1 cellular context compared by ENCODE assay signal in the genomic region with DNA sequence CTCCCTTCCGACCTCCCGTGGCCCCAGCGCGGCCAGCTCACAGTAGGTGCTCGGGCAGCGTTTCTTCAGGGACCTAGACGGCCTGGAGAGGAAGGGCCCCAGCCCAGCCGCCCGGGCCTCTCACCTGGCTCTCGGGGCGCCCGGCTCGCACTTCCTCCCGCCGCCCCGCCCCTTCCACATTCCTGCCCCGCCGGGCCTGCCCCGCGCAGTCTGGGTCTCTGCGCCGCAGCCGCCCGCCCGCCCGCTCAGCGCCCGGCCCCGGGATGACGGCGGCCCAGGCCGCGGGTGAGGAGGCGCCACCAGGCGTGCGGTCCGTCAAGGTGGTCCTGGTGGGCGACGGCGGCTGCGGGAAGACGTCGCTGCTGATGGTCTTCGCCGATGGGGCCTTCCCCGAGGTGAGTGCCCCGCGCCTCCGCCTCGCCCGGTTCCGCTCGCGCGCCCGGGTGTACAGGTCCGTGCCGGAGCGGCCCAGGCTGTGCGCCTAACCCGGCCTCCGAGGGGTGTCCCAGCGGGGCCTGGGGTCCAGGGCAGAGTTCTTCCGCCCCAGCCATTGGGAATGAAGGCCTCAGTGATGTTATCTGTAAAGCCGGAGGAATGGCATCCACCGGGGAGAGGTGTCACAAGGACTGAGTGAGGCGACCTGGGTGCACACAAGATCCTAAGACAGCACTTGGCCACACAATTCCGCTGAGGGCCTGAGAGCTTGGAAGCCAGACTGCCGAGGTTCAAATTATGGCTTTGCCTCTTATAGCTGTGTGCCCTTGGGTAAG.
A peak's percentile ranks its signal among the peaks of the same experiment; 100 is the strongest.
TF ChIP-seq lines count a peak whose summit lies in the region.

A gene with protein sequence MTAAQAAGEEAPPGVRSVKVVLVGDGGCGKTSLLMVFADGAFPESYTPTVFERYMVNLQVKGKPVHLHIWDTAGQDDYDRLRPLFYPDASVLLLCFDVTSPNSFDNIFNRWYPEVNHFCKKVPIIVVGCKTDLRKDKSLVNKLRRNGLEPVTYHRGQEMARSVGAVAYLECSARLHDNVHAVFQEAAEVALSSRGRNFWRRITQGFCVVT (plus strand): TSS at position 208 of the 770 bp plus-strand sequence. CDS start 56 bp downstream, at position 264.

TF ChIP-seq in WTC11, 78 proteins besides CTCF, POLR2A, EP300 and RAD21 (continued from another document and continues in another):
- no peak for TF ChIP-seq ERG (CRISPR knock-in tag; IDR thresholded peaks at IDR 0.05)
- TF ChIP-seq GABPB1 (CRISPR knock-in tag; IDR thresholded peaks at IDR 0.05) = no peak
- TF ChIP-seq AFF4 (CRISPR knock-in tag; IDR thresholded peaks at IDR 0.05; ENCODE audit: borderline replicate concordance) = no peak
- TF ChIP-seq KAT7 (CRISPR knock-in tag; IDR thresholded peaks at IDR 0.05; ENCODE audit: borderline replicate concordance) = 0 out of 2 replicates have a peak, but pooled peaks have one; percentile 33
- peak; percentile 80; the same call in 1 of the 2 replicates for TF ChIP-seq TEAD1 (CRISPR knock-in tag; IDR thresholded peaks at IDR 0.05)
- peak; percentile 28; the same call in 1 of the 2 replicates for TF ChIP-seq FOXK1 (CRISPR knock-in tag; IDR thresholded peaks at IDR 0.05)
- no peak for TF ChIP-seq EMX1 (CRISPR knock-in tag; IDR thresholded peaks at IDR 0.05)
- no peak for TF ChIP-seq ZMAT4 (CRISPR knock-in tag; IDR thresholded peaks at IDR 0.05)
- TF ChIP-seq MXD4 (CRISPR knock-in tag; IDR thresholded peaks at IDR 0.05; ENCODE audit: borderline replicate concordance) = no peak
- TF ChIP-seq HMGXB4 (CRISPR knock-in tag; IDR thresholded peaks at IDR 0.05) = no peak
- TF ChIP-seq, protein P1, sequence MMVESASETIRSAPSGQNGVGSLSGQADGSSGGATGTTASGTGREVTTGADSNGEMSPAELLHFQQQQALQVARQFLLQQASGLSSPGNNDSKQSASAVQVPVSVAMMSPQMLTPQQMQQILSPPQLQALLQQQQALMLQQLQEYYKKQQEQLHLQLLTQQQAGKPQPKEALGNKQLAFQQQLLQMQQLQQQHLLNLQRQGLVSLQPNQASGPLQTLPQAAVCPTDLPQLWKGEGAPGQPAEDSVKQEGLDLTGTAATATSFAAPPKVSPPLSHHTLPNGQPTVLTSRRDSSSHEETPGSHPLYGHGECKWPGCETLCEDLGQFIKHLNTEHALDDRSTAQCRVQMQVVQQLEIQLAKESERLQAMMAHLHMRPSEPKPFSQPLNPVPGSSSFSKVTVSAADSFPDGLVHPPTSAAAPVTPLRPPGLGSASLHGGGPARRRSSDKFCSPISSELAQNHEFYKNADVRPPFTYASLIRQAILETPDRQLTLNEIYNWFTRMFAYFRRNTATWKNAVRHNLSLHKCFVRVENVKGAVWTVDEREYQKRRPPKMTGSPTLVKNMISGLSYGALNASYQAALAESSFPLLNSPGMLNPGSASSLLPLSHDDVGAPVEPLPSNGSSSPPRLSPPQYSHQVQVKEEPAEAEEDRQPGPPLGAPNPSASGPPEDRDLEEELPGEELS (CRISPR knock-in tag; IDR thresholded peaks at IDR 0.05) = no peak; the same call in 1 of the 2 replicates
- TF ChIP-seq NFATC4 (CRISPR knock-in tag; IDR thresholded peaks at IDR 0.05) = no peak
- no peak for TF ChIP-seq RELA (CRISPR knock-in tag; IDR thresholded peaks at IDR 0.05; ENCODE audit: borderline replicate concordance)
- no peak for TF ChIP-seq ATF6 (CRISPR knock-in tag; IDR thresholded peaks at IDR 0.05)
- no peak for TF ChIP-seq ZNF232 (CRISPR knock-in tag; IDR thresholded peaks at IDR 0.05)
- TF ChIP-seq SOX15 (CRISPR knock-in tag; IDR thresholded peaks at IDR 0.05) = no peak
- TF ChIP-seq CDX4 (CRISPR knock-in tag; IDR thresholded peaks at IDR 0.05; ENCODE audit: borderline replicate concordance) = no peak
- no peak for TF ChIP-seq TCF7 (CRISPR knock-in tag; IDR thresholded peaks at IDR 0.05; ENCODE audit: low read depth)
- no peak for TF ChIP-seq ZBTB21 (CRISPR knock-in tag; IDR thresholded peaks at IDR 0.05; ENCODE audit: borderline replicate concordance)
- no peak for TF ChIP-seq NR3C1 (CRISPR knock-in tag; conservative IDR thresholded peaks at IDR 0.05; ENCODE audit: low read depth)
- TF ChIP-seq SMAD4 (CRISPR knock-in tag; IDR thresholded peaks at IDR 0.05) = no peak
- no peak for TF ChIP-seq OVOL2 (CRISPR knock-in tag; IDR thresholded peaks at IDR 0.05; ENCODE audit: borderline replicate concordance)
- 0 out of 2 replicates have a peak, but pooled peaks have one; percentile 54 for TF ChIP-seq ZNF121 (CRISPR knock-in tag; IDR thresholded peaks at IDR 0.05)
- 0 out of 2 replicates have a peak, but pooled peaks have one; percentile 60 for TF ChIP-seq FOXP1 (CRISPR knock-in tag; IDR thresholded peaks at IDR 0.05; ENCODE audit: borderline replicate concordance)
- TF ChIP-seq, protein P2, sequence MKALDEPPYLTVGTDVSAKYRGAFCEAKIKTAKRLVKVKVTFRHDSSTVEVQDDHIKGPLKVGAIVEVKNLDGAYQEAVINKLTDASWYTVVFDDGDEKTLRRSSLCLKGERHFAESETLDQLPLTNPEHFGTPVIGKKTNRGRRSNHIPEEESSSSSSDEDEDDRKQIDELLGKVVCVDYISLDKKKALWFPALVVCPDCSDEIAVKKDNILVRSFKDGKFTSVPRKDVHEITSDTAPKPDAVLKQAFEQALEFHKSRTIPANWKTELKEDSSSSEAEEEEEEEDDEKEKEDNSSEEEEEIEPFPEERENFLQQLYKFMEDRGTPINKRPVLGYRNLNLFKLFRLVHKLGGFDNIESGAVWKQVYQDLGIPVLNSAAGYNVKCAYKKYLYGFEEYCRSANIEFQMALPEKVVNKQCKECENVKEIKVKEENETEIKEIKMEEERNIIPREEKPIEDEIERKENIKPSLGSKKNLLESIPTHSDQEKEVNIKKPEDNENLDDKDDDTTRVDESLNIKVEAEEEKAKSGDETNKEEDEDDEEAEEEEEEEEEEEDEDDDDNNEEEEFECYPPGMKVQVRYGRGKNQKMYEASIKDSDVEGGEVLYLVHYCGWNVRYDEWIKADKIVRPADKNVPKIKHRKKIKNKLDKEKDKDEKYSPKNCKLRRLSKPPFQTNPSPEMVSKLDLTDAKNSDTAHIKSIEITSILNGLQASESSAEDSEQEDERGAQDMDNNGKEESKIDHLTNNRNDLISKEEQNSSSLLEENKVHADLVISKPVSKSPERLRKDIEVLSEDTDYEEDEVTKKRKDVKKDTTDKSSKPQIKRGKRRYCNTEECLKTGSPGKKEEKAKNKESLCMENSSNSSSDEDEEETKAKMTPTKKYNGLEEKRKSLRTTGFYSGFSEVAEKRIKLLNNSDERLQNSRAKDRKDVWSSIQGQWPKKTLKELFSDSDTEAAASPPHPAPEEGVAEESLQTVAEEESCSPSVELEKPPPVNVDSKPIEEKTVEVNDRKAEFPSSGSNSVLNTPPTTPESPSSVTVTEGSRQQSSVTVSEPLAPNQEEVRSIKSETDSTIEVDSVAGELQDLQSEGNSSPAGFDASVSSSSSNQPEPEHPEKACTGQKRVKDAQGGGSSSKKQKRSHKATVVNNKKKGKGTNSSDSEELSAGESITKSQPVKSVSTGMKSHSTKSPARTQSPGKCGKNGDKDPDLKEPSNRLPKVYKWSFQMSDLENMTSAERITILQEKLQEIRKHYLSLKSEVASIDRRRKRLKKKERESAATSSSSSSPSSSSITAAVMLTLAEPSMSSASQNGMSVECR (CRISPR knock-in tag; IDR thresholded peaks at IDR 0.05; ENCODE audit: borderline replicate concordance) = no peak
- peak; percentile 74 for TF ChIP-seq ZNF423 (CRISPR knock-in tag; IDR thresholded peaks at IDR 0.05)
- TF ChIP-seq, protein P3, sequence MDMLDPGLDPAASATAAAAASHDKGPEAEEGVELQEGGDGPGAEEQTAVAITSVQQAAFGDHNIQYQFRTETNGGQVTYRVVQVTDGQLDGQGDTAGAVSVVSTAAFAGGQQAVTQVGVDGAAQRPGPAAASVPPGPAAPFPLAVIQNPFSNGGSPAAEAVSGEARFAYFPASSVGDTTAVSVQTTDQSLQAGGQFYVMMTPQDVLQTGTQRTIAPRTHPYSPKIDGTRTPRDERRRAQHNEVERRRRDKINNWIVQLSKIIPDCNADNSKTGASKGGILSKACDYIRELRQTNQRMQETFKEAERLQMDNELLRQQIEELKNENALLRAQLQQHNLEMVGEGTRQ (CRISPR knock-in tag; IDR thresholded peaks at IDR 0.05) = no peak
